Comparison of ENCODE assay signal across 1 cellular context in the genomic region with DNA sequence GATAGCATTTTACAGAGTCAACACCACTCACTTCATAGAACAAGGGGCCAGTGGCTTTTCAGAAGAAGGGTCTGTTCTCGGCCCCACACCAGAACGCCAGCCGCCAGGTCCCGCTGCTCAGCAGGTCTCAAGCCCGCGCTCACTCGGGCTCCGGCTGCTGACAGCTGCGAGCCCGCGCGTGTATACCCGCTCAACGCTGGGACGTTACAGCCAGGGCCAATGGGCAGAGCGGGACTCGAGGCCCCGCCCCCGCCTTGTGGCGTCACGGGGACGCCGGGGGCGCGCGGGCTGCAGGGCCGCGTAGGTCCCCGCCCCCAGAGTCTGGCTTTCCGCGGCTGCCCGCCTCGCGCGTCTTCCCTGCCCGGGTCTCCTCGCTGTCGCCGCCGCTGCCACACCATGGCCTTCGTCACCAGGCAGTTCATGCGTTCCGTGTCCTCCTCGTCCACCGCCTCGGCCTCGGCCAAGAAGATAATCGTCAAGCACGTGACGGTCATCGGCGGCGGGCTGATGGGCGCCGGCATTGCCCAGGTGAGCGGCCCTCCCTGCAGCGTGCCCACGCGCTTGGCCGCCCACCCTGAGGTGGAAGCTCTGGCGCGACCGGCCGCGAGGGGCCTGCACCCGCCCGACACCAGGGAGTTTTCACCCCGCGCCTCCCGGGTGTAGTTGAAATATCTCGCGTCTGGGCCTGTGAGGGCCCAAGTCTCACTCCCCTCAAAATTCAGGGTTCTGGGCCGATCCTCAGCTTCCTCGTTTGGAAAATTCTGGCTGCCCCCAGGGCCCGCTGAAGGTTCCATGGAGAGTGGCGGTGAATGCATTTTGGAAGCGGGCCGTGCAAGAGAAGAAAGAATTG.
A peak's percentile ranks its signal among the peaks of the same experiment; 100 is the strongest.
TF ChIP-seq lines count a peak whose summit lies in the region.

A gene (plus strand): TSS at position 353 of the 850 bp plus-strand sequence. CDS start 44 bp downstream, at position 397.

TF ChIP-seq in HepG2, 621 proteins besides CTCF, POLR2A, EP300 and RAD21 (continued from another document and continues in another):
- TF ChIP-seq, protein P1, sequence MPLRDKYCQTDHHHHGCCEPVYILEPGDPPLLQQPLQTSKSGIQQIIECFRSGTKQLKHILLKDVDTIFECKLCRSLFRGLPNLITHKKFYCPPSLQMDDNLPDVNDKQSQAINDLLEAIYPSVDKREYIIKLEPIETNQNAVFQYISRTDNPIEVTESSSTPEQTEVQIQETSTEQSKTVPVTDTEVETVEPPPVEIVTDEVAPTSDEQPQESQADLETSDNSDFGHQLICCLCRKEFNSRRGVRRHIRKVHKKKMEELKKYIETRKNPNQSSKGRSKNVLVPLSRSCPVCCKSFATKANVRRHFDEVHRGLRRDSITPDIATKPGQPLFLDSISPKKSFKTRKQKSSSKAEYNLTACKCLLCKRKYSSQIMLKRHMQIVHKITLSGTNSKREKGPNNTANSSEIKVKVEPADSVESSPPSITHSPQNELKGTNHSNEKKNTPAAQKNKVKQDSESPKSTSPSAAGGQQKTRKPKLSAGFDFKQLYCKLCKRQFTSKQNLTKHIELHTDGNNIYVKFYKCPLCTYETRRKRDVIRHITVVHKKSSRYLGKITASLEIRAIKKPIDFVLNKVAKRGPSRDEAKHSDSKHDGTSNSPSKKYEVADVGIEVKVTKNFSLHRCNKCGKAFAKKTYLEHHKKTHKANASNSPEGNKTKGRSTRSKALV (CRISPR knock-in tag; IDR thresholded peaks at IDR 0.05) = peak; percentile 32; the same call in 1 of the 2 replicates
- TF ChIP-seq YEATS2 (CRISPR knock-in tag; IDR thresholded peaks at IDR 0.05; ENCODE audit: borderline replicate concordance) (peak; percentile 18; the same call in 1 of the 2 replicates), RXRA (CRISPR knock-in tag; IDR thresholded peaks at IDR 0.05) (peak; percentile 43; the same call in 1 of the 2 replicates), ZNF605 (CRISPR knock-in tag; IDR thresholded peaks at IDR 0.05) (peak; percentile 52; the same call in 1 of the 2 replicates), KLF9 (CRISPR knock-in tag; IDR thresholded peaks at IDR 0.05; ENCODE audit: low read depth) (no peak), SNAI1 (CRISPR knock-in tag; IDR thresholded peaks at IDR 0.05; ENCODE audit: borderline replicate concordance) (0 out of 2 replicates have a peak, but pooled peaks have one; percentile 10), TEAD3 (CRISPR knock-in tag; optimal IDR thresholded peaks at IDR 0.05; ENCODE audit: borderline replicate concordance) (peak; percentile 43), TGIF2 (CRISPR knock-in tag; IDR thresholded peaks at IDR 0.05) (peak; percentile 97), ZNF34 (CRISPR knock-in tag; IDR thresholded peaks at IDR 0.05; ENCODE audit: borderline replicate concordance) (no peak), SCMH1 (CRISPR knock-in tag; IDR thresholded peaks at IDR 0.05; ENCODE audit: borderline replicate concordance) (no peak), SMAD3 (CRISPR knock-in tag; IDR thresholded peaks at IDR 0.05) (no peak), ASH2L (IDR thresholded peaks at IDR 0.05; ENCODE audit: insufficient read length, low read depth, low read length) (peak; percentile 55), ZNF12 (CRISPR knock-in tag; IDR thresholded peaks at IDR 0.05) (no peak), ZNF550 (CRISPR knock-in tag; IDR thresholded peaks at IDR 0.05; ENCODE audit: borderline replicate concordance) (no peak), ZSCAN12 (CRISPR knock-in tag; IDR thresholded peaks at IDR 0.05) (no peak), KLF16 (CRISPR knock-in tag; IDR thresholded peaks at IDR 0.05) (no peak; a peak in 1 of 4 replicates), SRY (CRISPR knock-in tag; IDR thresholded peaks at IDR 0.05) (0 out of 2 replicates have a peak, but pooled peaks have one; percentile 62), SMC3 (IDR thresholded peaks at IDR 0.05; ENCODE audit: low read length) (no peak), ZBTB38 (CRISPR knock-in tag; IDR thresholded peaks at IDR 0.05) (peak; percentile 64; the same call in 1 of the 2 replicates), ZZZ3 (CRISPR knock-in tag; IDR thresholded peaks at IDR 0.05; ENCODE audit: borderline replicate concordance) (0 out of 2 replicates have a peak, but pooled peaks have one; percentile 33), MAFF (IDR thresholded peaks at IDR 0.05; ENCODE audit: low read depth, low read length) (no peak), ZNF232 (CRISPR knock-in tag; IDR thresholded peaks at IDR 0.05; ENCODE audit: borderline replicate concordance) (no peak), RAD51 (IDR thresholded peaks at IDR 0.05; ENCODE audit: borderline replicate concordance) (no peak), ZFP37 (CRISPR knock-in tag; IDR thresholded peaks at IDR 0.05; ENCODE audit: borderline replicate concordance) (no peak; the same call in 1 of the 2 replicates), MIXL1 (CRISPR knock-in tag; IDR thresholded peaks at IDR 0.05) (no peak), SMARCE1 (IDR thresholded peaks at IDR 0.05; ENCODE audit: borderline replicate concordance) (no peak), ZNF607 (CRISPR knock-in tag; IDR thresholded peaks at IDR 0.05; ENCODE audit: borderline replicate concordance) (peak; percentile 91; the same call in 1 of the 2 replicates), BRD4 (CRISPR knock-in tag; IDR thresholded peaks at IDR 0.05) (peak; percentile 73; the same call in 1 of the 2 replicates), CBX5 (CRISPR knock-in tag; IDR thresholded peaks at IDR 0.05; ENCODE audit: borderline replicate concordance) (no peak), ZNF33A (CRISPR knock-in tag; IDR thresholded peaks at IDR 0.05; ENCODE audit: borderline replicate concordance) (no peak)
- TF ChIP-seq, protein P2, sequence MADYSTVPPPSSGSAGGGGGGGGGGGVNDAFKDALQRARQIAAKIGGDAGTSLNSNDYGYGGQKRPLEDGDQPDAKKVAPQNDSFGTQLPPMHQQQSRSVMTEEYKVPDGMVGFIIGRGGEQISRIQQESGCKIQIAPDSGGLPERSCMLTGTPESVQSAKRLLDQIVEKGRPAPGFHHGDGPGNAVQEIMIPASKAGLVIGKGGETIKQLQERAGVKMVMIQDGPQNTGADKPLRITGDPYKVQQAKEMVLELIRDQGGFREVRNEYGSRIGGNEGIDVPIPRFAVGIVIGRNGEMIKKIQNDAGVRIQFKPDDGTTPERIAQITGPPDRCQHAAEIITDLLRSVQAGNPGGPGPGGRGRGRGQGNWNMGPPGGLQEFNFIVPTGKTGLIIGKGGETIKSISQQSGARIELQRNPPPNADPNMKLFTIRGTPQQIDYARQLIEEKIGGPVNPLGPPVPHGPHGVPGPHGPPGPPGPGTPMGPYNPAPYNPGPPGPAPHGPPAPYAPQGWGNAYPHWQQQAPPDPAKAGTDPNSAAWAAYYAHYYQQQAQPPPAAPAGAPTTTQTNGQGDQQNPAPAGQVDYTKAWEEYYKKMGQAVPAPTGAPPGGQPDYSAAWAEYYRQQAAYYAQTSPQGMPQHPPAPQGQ (CRISPR knock-in tag; IDR thresholded peaks at IDR 0.05; ENCODE audit: borderline replicate concordance) = no peak
- TF ChIP-seq, protein P3, sequence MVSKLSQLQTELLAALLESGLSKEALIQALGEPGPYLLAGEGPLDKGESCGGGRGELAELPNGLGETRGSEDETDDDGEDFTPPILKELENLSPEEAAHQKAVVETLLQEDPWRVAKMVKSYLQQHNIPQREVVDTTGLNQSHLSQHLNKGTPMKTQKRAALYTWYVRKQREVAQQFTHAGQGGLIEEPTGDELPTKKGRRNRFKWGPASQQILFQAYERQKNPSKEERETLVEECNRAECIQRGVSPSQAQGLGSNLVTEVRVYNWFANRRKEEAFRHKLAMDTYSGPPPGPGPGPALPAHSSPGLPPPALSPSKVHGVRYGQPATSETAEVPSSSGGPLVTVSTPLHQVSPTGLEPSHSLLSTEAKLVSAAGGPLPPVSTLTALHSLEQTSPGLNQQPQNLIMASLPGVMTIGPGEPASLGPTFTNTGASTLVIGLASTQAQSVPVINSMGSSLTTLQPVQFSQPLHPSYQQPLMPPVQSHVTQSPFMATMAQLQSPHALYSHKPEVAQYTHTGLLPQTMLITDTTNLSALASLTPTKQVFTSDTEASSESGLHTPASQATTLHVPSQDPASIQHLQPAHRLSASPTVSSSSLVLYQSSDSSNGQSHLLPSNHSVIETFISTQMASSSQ (IDR thresholded peaks at IDR 0.05; ENCODE audit: low read depth) = no peak
- TF ChIP-seq, protein P3 (CRISPR knock-in tag; IDR thresholded peaks at IDR 0.05; ENCODE audit: borderline replicate concordance) = no peak; the same call in 1 of the 2 replicates
- TF ChIP-seq, protein P4, sequence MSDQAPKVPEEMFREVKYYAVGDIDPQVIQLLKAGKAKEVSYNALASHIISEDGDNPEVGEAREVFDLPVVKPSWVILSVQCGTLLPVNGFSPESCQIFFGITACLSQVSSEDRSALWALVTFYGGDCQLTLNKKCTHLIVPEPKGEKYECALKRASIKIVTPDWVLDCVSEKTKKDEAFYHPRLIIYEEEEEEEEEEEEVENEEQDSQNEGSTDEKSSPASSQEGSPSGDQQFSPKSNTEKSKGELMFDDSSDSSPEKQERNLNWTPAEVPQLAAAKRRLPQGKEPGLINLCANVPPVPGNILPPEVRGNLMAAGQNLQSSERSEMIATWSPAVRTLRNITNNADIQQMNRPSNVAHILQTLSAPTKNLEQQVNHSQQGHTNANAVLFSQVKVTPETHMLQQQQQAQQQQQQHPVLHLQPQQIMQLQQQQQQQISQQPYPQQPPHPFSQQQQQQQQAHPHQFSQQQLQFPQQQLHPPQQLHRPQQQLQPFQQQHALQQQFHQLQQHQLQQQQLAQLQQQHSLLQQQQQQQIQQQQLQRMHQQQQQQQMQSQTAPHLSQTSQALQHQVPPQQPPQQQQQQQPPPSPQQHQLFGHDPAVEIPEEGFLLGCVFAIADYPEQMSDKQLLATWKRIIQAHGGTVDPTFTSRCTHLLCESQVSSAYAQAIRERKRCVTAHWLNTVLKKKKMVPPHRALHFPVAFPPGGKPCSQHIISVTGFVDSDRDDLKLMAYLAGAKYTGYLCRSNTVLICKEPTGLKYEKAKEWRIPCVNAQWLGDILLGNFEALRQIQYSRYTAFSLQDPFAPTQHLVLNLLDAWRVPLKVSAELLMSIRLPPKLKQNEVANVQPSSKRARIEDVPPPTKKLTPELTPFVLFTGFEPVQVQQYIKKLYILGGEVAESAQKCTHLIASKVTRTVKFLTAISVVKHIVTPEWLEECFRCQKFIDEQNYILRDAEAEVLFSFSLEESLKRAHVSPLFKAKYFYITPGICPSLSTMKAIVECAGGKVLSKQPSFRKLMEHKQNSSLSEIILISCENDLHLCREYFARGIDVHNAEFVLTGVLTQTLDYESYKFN (CRISPR knock-in tag; conservative IDR thresholded peaks at IDR 0.05) = no peak
- TF ChIP-seq, protein P5, sequence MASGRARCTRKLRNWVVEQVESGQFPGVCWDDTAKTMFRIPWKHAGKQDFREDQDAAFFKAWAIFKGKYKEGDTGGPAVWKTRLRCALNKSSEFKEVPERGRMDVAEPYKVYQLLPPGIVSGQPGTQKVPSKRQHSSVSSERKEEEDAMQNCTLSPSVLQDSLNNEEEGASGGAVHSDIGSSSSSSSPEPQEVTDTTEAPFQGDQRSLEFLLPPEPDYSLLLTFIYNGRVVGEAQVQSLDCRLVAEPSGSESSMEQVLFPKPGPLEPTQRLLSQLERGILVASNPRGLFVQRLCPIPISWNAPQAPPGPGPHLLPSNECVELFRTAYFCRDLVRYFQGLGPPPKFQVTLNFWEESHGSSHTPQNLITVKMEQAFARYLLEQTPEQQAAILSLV (CRISPR knock-in tag; IDR thresholded peaks at IDR 0.05; ENCODE audit: borderline replicate concordance) = peak; percentile 85; the same call in 1 of the 2 replicates
- TF ChIP-seq, protein P6, sequence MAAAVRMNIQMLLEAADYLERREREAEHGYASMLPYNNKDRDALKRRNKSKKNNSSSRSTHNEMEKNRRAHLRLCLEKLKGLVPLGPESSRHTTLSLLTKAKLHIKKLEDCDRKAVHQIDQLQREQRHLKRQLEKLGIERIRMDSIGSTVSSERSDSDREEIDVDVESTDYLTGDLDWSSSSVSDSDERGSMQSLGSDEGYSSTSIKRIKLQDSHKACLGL (CRISPR knock-in tag; IDR thresholded peaks at IDR 0.05) = peak; percentile 75
- TF ChIP-seq, protein P7, sequence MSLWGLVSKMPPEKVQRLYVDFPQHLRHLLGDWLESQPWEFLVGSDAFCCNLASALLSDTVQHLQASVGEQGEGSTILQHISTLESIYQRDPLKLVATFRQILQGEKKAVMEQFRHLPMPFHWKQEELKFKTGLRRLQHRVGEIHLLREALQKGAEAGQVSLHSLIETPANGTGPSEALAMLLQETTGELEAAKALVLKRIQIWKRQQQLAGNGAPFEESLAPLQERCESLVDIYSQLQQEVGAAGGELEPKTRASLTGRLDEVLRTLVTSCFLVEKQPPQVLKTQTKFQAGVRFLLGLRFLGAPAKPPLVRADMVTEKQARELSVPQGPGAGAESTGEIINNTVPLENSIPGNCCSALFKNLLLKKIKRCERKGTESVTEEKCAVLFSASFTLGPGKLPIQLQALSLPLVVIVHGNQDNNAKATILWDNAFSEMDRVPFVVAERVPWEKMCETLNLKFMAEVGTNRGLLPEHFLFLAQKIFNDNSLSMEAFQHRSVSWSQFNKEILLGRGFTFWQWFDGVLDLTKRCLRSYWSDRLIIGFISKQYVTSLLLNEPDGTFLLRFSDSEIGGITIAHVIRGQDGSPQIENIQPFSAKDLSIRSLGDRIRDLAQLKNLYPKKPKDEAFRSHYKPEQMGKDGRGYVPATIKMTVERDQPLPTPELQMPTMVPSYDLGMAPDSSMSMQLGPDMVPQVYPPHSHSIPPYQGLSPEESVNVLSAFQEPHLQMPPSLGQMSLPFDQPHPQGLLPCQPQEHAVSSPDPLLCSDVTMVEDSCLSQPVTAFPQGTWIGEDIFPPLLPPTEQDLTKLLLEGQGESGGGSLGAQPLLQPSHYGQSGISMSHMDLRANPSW (CRISPR knock-in tag; IDR thresholded peaks at IDR 0.05; ENCODE audit: borderline replicate concordance) = no peak
- TF ChIP-seq, protein P8, sequence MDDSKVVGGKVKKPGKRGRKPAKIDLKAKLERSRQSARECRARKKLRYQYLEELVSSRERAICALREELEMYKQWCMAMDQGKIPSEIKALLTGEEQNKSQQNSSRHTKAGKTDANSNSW (CRISPR knock-in tag; IDR thresholded peaks at IDR 0.05; ENCODE audit: borderline replicate concordance) = 0 out of 2 replicates have a peak, but pooled peaks have one; percentile 49
- TF ChIP-seq, protein P9, sequence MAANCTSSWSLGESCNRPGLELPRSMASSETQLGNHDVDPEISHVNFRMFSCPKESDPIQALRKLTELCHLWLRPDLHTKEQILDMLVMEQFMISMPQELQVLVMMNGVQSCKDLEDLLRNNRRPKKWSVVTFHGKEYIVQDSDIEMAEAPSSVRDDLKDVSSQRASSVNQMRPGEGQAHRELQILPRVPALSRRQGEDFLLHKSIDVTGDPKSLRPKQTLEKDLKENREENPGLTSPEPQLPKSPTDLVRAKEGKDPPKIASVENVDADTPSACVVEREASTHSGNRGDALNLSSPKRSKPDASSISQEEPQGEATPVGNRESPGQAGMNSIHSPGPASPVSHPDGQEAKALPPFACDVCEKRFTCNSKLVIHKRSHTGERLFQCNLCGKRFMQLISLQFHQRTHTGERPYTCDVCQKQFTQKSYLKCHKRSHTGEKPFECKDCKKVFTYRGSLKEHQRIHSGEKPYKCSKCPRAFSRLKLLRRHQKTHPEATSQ (CRISPR knock-in tag; IDR thresholded peaks at IDR 0.05; ENCODE audit: borderline replicate concordance) = peak; percentile 76; the same call in 1 of the 2 replicates
